26 cellular contexts compared by ENCODE assay signal in genomic region chr13:44371421-44371820, GRCh38. TPM values are rescaled to one million over a fixed set of nuclear protein-coding genes. Genes with fewer than 3 reads are reported as not detected.
"Had no signal": no experiment of that assay in that cellular context is flagged by ENCODE, and none has a peak within 500 bp of the region (broad histone marks: within the 10 kb centered on the region; RNA-seq: fewer than 3 reads in every experiment).

No MANE protein-coding gene starts in this region.

- H3K36me3 ChIP-seq: ascending aorta, neutrophil, ovary, suprapubic skin, tibial nerve had no signal

- H3K4me3 ChIP-seq: ascending aorta, ovary, skin epidermis, suprapubic skin, tibial nerve had no signal

- DNase-seq: activated CD4-positive, alpha-beta memory T cell treated with anti-CD3 and anti-CD28 coated beads for 36 hours; activated CD4-positive, alpha-beta T cell treated with anti-CD3 and anti-CD28 coated beads for 48 hours; activated effector memory CD4-positive, alpha-beta T cell treated with Interleukin-2 at 50 U/mL for 16 hours; activated naive CD4-positive, alpha-beta T cell treated with Interleukin-2 at 50 U/mL for 16 hours; activated naive CD8-positive, alpha-beta T cell treated with anti-CD3 and anti-CD28 coated beads, Interleukin-2, amount 10 ng/mL, durations not matched to agents 7 days and 5 days; activated T-cell treated with anti-CD3 and anti-CD28 coated beads, Interleukin-2, amount 50 U/mL, for 48 hours; caudate nucleus; head of caudate nucleus; hippocampal formation; naive B cell; ovary; stimulated activated CD4-positive, alpha-beta T cell treated with anti-CD3 and anti-CD28 coated beads, Interleukin-4, amount 100 ng/mL, for 24 hours; T-helper 9 cell had no signal

- H3K36me3 Mint-ChIP-seq: activated CD4-positive, alpha-beta memory T cell treated with anti-CD3 and anti-CD28 coated beads for 36 hours; activated naive CD8-positive, alpha-beta T cell treated with anti-CD3 and anti-CD28 coated beads, Interleukin-2, amount 10 ng/mL, durations not matched to agents 7 days and 5 days; mesothelial cell of epicardium; naive B cell; stimulated activated memory B cell treated with anti-CD40 and anti-IgM and Interleukin-4, amounts not matched to agents 10 μg/mL and 1 μg/mL and 100 μg/mL, for 72 hours had no signal

- H3K27ac Mint-ChIP-seq: activated CD4-positive, alpha-beta memory T cell treated with anti-CD3 and anti-CD28 coated beads for 36 hours; activated naive CD8-positive, alpha-beta T cell treated with anti-CD3 and anti-CD28 coated beads, Interleukin-2, amount 10 ng/mL, durations not matched to agents 7 days and 5 days; mesothelial cell of epicardium; naive B cell; progenitor cell of endocrine pancreas; stimulated activated memory B cell treated with anti-CD40 and anti-IgM and Interleukin-4, amounts not matched to agents 10 μg/mL and 1 μg/mL and 100 μg/mL, for 72 hours; T-helper 1 cell treated with Interleukin-12 subunit alpha and Interleukin-12 subunit beta and Interleukin-4 antibody, amounts not matched to agents 30 μg/mL and 1 μg/mL, for 36 hours had no signal

- H3K4me3 Mint-ChIP-seq: activated CD4-positive, alpha-beta memory T cell treated with anti-CD3 and anti-CD28 coated beads for 36 hours; activated naive CD8-positive, alpha-beta T cell treated with anti-CD3 and anti-CD28 coated beads, Interleukin-2, amount 10 ng/mL, durations not matched to agents 7 days and 5 days; stimulated activated memory B cell treated with anti-CD40 and anti-IgM and Interleukin-4, amounts not matched to agents 10 μg/mL and 1 μg/mL and 100 μg/mL, for 72 hours; T-helper 1 cell treated with Interleukin-12 subunit alpha and Interleukin-12 subunit beta and Interleukin-4 antibody, amounts not matched to agents 30 μg/mL and 1 μg/mL, for 36 hours had no signal

- H3K9me3 ChIP-seq: ascending aorta, neutrophil, ovary, suprapubic skin, tibial nerve had no signal

- H3K4me1 Mint-ChIP-seq: stimulated activated memory B cell treated with anti-CD40 and anti-IgM and Interleukin-4, amounts not matched to agents 10 μg/mL and 1 μg/mL and 100 μg/mL, for 72 hours had no signal

- FAIRE-seq: endothelial cell of umbilical vein, TTC549 had no signal

- ATAC-seq: sciatic nerve; stimulated activated memory B cell treated with anti-CD40 and anti-IgM and Interleukin-4, amounts not matched to agents 10 μg/mL and 1 μg/mL and 100 μg/mL, for 72 hours had no signal

- H3K27me3 ChIP-seq: ascending aorta, ovary, tibial nerve had no signal

- H3K27ac ChIP-seq: ascending aorta, neutrophil, ovary, skin epidermis, suprapubic skin, tibial nerve, VCaP had no signal

- H3K9me3 Mint-ChIP-seq: activated CD4-positive, alpha-beta memory T cell treated with anti-CD3 and anti-CD28 coated beads for 36 hours; activated naive CD8-positive, alpha-beta T cell treated with anti-CD3 and anti-CD28 coated beads, Interleukin-2, amount 10 ng/mL, durations not matched to agents 7 days and 5 days; mesothelial cell of epicardium; stimulated activated memory B cell treated with anti-CD40 and anti-IgM and Interleukin-4, amounts not matched to agents 10 μg/mL and 1 μg/mL and 100 μg/mL, for 72 hours; T-helper 1 cell treated with Interleukin-12 subunit alpha and Interleukin-12 subunit beta and Interleukin-4 antibody, amounts not matched to agents 30 μg/mL and 1 μg/mL, for 36 hours had no signal

RNA-seq across cellular contexts. Expression of gene SERP2, which starts 2.2 kb away (rescaled TPM):
- total RNA-seq: activated CD4-positive, alpha-beta memory T cell treated with anti-CD3 and anti-CD28 coated beads for 36 hours; endothelial cell of umbilical vein had no signal
